29 cellular contexts compared by ENCODE assay signal in the genomic region with DNA sequence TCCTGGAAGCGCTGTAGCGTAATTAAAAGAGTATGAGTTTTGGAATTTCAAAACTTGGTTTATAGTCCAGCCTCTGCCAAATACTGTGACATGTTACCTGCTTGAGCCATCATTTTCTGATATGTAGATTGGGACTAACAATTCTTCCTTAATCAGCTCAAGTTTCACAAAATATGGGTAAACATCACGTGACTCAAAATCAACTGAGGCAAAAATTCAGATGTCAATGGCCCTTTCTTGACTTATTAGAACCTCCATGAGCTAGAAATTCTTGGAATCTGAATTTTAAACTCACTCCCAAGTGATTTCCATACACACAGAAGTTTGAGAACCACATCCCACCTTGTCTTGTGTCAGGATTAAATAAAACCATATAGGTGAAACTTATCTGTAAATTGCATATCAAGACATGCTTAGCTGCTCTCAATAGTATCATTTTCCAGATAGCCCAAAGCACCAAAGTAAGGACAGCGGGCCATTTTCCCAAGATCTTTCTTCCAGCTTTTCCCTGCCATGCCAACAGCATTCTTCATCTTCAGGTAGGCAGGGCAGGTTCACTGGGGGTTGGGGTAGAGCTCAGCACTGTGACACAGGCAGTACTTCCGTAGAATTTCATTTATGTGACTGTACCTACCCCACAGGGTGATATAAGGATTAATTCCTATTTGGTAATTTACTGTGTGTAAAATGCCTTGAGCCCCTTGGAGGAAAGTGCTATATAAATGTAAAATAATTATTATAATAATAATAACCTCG.
"Had no signal": no experiment of that assay in that cellular context is flagged by ENCODE, and none has a peak within 500 bp of the region (broad histone marks: within the 10 kb centered on the region; RNA-seq: fewer than 3 reads in every experiment).

No MANE protein-coding gene starts in this region.

- H3K9me3 Mint-ChIP-seq: activated naive CD4-positive, alpha-beta T cell treated with anti-CD3 and anti-CD28 coated beads, Interleukin-2, amount 50 U/mL, for 24 hours; activated naive CD8-positive, alpha-beta T cell treated with anti-CD3 and anti-CD28 coated beads, Interleukin-2, amount 50 U/mL, for 24 hours; activated T-helper 2 cell treated with anti-CD3 and anti-CD28 coated beads, Interferon-gamma antibody, Interleukin-2, Interleukin-4, amounts not matched to agents 10 μg/mL and 5 μg/mL and 100 μg/mL, durations not matched to agents 14 hours and 24 hours and 36 hours; mesothelial cell of epicardium; naive thymus-derived CD4-positive, alpha-beta T cell had no signal

- H3K4me1 ChIP-seq: gastroesophageal sphincter, testis, transverse colon, vagina had no signal

- H2AFZ ChIP-seq: hepatocyte had no signal

- ATAC-seq: activated CD8-positive, alpha-beta memory T cell treated with anti-CD3 and anti-CD28 coated beads, Interleukin-2, amount 10 ng/mL, durations not matched to agents 7 days and 5 days; activated CD8-positive, alpha-beta T cell treated with anti-CD3 and anti-CD28 coated beads, Interleukin-2, amount 10 ng/mL, durations not matched to agents 7 days and 5 days; activated naive CD8-positive, alpha-beta T cell treated with anti-CD3 and anti-CD28 coated beads, Interleukin-2, amount 50 U/mL, for 24 hours; body of pancreas; gastroesophageal sphincter; left colon; naive thymus-derived CD4-positive, alpha-beta T cell; right cardiac atrium; T-helper 17 cell had no signal

- H3K4me3 ChIP-seq: body of pancreas, coronary artery, dorsolateral prefrontal cortex, gastroesophageal sphincter, hepatocyte, testis, transverse colon, vagina had no signal

- H3K4me3 Mint-ChIP-seq: activated CD8-positive, alpha-beta memory T cell treated with anti-CD3 and anti-CD28 coated beads, Interleukin-2, amount 10 ng/mL, durations not matched to agents 7 days and 5 days; activated CD8-positive, alpha-beta T cell treated with anti-CD3 and anti-CD28 coated beads, Interleukin-2, amount 10 ng/mL, durations not matched to agents 7 days and 5 days; activated naive CD4-positive, alpha-beta T cell treated with anti-CD3 and anti-CD28 coated beads, Interleukin-2, amount 50 U/mL, for 24 hours; activated naive CD8-positive, alpha-beta T cell treated with anti-CD3 and anti-CD28 coated beads, Interleukin-2, amount 50 U/mL, for 24 hours; mesothelial cell of epicardium; naive thymus-derived CD4-positive, alpha-beta T cell; neural crest cell; T-helper 17 cell had no signal

- H3K4me1 Mint-ChIP-seq: mesothelial cell of epicardium had no signal

- H3K36me3 Mint-ChIP-seq: activated CD8-positive, alpha-beta memory T cell treated with anti-CD3 and anti-CD28 coated beads, Interleukin-2, amount 10 ng/mL, durations not matched to agents 7 days and 5 days; mesothelial cell of epicardium had no signal

- H3K27ac Mint-ChIP-seq: activated CD8-positive, alpha-beta memory T cell treated with anti-CD3 and anti-CD28 coated beads, Interleukin-2, amount 10 ng/mL, durations not matched to agents 7 days and 5 days; activated CD8-positive, alpha-beta T cell treated with anti-CD3 and anti-CD28 coated beads, Interleukin-2, amount 10 ng/mL, durations not matched to agents 7 days and 5 days; activated naive CD4-positive, alpha-beta T cell treated with anti-CD3 and anti-CD28 coated beads, Interleukin-2, amount 50 U/mL, for 24 hours; activated naive CD8-positive, alpha-beta T cell treated with anti-CD3 and anti-CD28 coated beads, Interleukin-2, amount 50 U/mL, for 24 hours; activated T-helper 2 cell treated with anti-CD3 and anti-CD28 coated beads, Interferon-gamma antibody, Interleukin-2, Interleukin-4, amounts not matched to agents 10 μg/mL and 5 μg/mL and 100 μg/mL, durations not matched to agents 14 hours and 24 hours and 36 hours; mesothelial cell of epicardium; T-helper 17 cell had no signal

- H3K9me3 ChIP-seq: body of pancreas, gastroesophageal sphincter, testis, transverse colon, vagina had no signal

- H3K79me2 ChIP-seq: hepatocyte had no signal

- DNase-seq: activated CD8-positive, alpha-beta memory T cell treated with anti-CD3 and anti-CD28 coated beads, Interleukin-2, amount 10 ng/mL, durations not matched to agents 7 days and 5 days; activated CD8-positive, alpha-beta T cell treated with anti-CD3 and anti-CD28 coated beads, Interleukin-2, amount 10 ng/mL, durations not matched to agents 7 days and 5 days; activated naive CD8-positive, alpha-beta T cell treated with anti-CD3 and anti-CD28 coated beads, Interleukin-2, amount 50 U/mL, for 24 hours; activated T-cell treated with anti-CD3 and anti-CD28 coated beads, Interleukin-2, amount 50 U/mL, for 48 hours; body of pancreas; dorsolateral prefrontal cortex; effector memory CD4-positive, alpha-beta T cell; erythroblast; left colon; naive thymus-derived CD4-positive, alpha-beta T cell; occipital lobe; posterior cingulate gyrus; right cardiac atrium; stimulated activated CD4-positive, alpha-beta T cell treated with anti-CD3 and anti-CD28 coated beads, Interleukin-2, amount 100 ng/mL, for 48 hours; stimulated activated naive CD4-positive, alpha-beta T cell treated with Interleukin-2 at 50 U/mL for 16 hours; T-helper 17 cell; T1000; testis; transverse colon; WERI-Rb-1 had no signal

- H3K27ac ChIP-seq: body of pancreas, coronary artery, dorsolateral prefrontal cortex, gastroesophageal sphincter, hepatocyte, testis, transverse colon, vagina, WERI-Rb-1 had no signal

- H3K4me2 ChIP-seq: hepatocyte had no signal

- H3K27me3 Mint-ChIP-seq: activated CD8-positive, alpha-beta memory T cell treated with anti-CD3 and anti-CD28 coated beads, Interleukin-2, amount 10 ng/mL, durations not matched to agents 7 days and 5 days; activated naive CD4-positive, alpha-beta T cell treated with anti-CD3 and anti-CD28 coated beads, Interleukin-2, amount 50 U/mL, for 24 hours; activated naive CD8-positive, alpha-beta T cell treated with anti-CD3 and anti-CD28 coated beads, Interleukin-2, amount 50 U/mL, for 24 hours; naive thymus-derived CD4-positive, alpha-beta T cell; T-helper 17 cell had no signal

- H3K36me3 ChIP-seq: gastroesophageal sphincter, transverse colon, vagina, WERI-Rb-1 had no signal

- FAIRE-seq: keratinocyte had no signal

- H3K27me3 ChIP-seq: body of pancreas, dorsolateral prefrontal cortex, gastroesophageal sphincter, hepatocyte, testis, transverse colon, vagina had no signal
